19 cellular contexts compared by ENCODE assay signal in genomic region chr17:78227455-78227916, GRCh38. TPM values are rescaled to one million over a fixed set of nuclear protein-coding genes. Genes with fewer than 3 reads are reported as not detected.
DNase-seq lines count a peak whose midpoint lies in the region; ATAC-seq and TF ChIP-seq lines count a peak whose summit lies in the region.
"Had no signal": no experiment of that assay in that cellular context is flagged by ENCODE, and none has a peak within 500 bp of the region (broad histone marks: within the 10 kb centered on the region; RNA-seq: fewer than 3 reads in every experiment).

No MANE protein-coding gene starts in this region.

- in situ Hi-C loops in ACHN (cut with HindIII; ENCODE audit: low pct_ligation_motif_present, low pct_unique_long_range_greater_than_20kb, low sequenced_read_pairs), result no loop called here

- CTCF ChIA-PET in activated naive CD4-positive, alpha-beta T cell treated with anti-CD3 and anti-CD28 coated beads for 36 hours (lab: Charles Lee), result interaction anchor here (0.9 kb wide), 1 partner anchor 24 kb away, joined by 3 read pairs; no protein-coding TSS in a partner anchor
- CTCF ChIA-PET in activated CD8-positive, alpha-beta memory T cell treated with anti-CD3 and anti-CD28 coated beads, Interleukin-2, amount 10 ng/mL, durations not matched to agents 7 days and 5 days (lab: Charles Lee), result interaction anchor here (1.5 kb wide), 1 partner anchor 194 kb away, joined by 3 read pairs; no protein-coding TSS in a partner anchor

- no peak overlapping the region for H3K4me3 Mint-ChIP-seq in activated naive CD4-positive, alpha-beta T cell treated with anti-CD3 and anti-CD28 coated beads, Interleukin-2, amount 50 U/mL, for 24 hours
- no peak overlapping the region for H3K4me3 Mint-ChIP-seq in activated naive CD4-positive, alpha-beta T cell treated with anti-CD3 and anti-CD28 coated beads for 36 hours
- no peak overlapping the region for H3K4me3 Mint-ChIP-seq in activated CD8-positive, alpha-beta memory T cell treated with anti-CD3 and anti-CD28 coated beads, Interleukin-2, amount 10 ng/mL, durations not matched to agents 7 days and 5 days
- H3K4me3 Mint-ChIP-seq: activated T-cell treated with anti-CD3 and anti-CD28 coated beads, Interleukin-2, amount 50 U/mL, for 72 hours; memory B cell had no signal

- peak overlapping the region; percentile 65 for H3K27ac Mint-ChIP-seq in activated naive CD4-positive, alpha-beta T cell treated with anti-CD3 and anti-CD28 coated beads, Interleukin-2, amount 50 U/mL, for 24 hours
- no peak overlapping the region for H3K27ac Mint-ChIP-seq in activated naive CD4-positive, alpha-beta T cell treated with anti-CD3 and anti-CD28 coated beads for 36 hours
- H3K27ac Mint-ChIP-seq in activated CD8-positive, alpha-beta memory T cell treated with anti-CD3 and anti-CD28 coated beads, Interleukin-2, amount 10 ng/mL, durations not matched to agents 7 days and 5 days, result no peak overlapping the region
- H3K27ac Mint-ChIP-seq: activated T-cell treated with anti-CD3 and anti-CD28 coated beads, Interleukin-2, amount 50 U/mL, for 72 hours; memory B cell had no signal

- no peak overlapping the region for H2AFZ ChIP-seq in OCI-LY3 (ENCODE audit: low read depth, low read length)

- H3K4me3 ChIP-seq in OCI-LY3 (ENCODE audit: low read length) (no peak overlapping the region), left lung (no peak overlapping the region), coronary artery (no peak overlapping the region), spleen (no peak overlapping the region)
- H3K4me3 ChIP-seq: ascending aorta, GM12878, pancreas, tibial artery had no signal

- H3K4me1 Mint-ChIP-seq in activated naive CD4-positive, alpha-beta T cell treated with anti-CD3 and anti-CD28 coated beads, Interleukin-2, amount 50 U/mL, for 24 hours, result peaks cover 17% of the 10 kb centered on the region
- H3K4me1 Mint-ChIP-seq in activated naive CD4-positive, alpha-beta T cell treated with anti-CD3 and anti-CD28 coated beads for 36 hours (ENCODE audit: low read depth), result peaks cover 13% of the 10 kb centered on the region
- peaks cover 6% of the 10 kb centered on the region for H3K4me1 Mint-ChIP-seq in activated CD8-positive, alpha-beta memory T cell treated with anti-CD3 and anti-CD28 coated beads, Interleukin-2, amount 10 ng/mL, durations not matched to agents 7 days and 5 days

- H3K27ac ChIP-seq in OCI-LY3 (ENCODE audit: low read length) (no peak overlapping the region), left lung (no peak overlapping the region), coronary artery (no peak overlapping the region), spleen (no peak overlapping the region)
- H3K27ac ChIP-seq: ascending aorta, pancreas, tibial artery had no signal

- H3K4me1 ChIP-seq in OCI-LY3 (ENCODE audit: low read length) (peaks cover 18% of the 10 kb centered on the region), left lung (peaks cover 0 to 21% of the 10 kb centered on the region in 2 donors), spleen (peaks cover 0 to 34% (median 22%) of the 10 kb centered on the region in 6 donors)
- H3K4me1 ChIP-seq: ascending aorta, pancreas had no signal

- H3K79me2 ChIP-seq in OCI-LY3 (ENCODE audit: low read length), result no peaks in the 10 kb centered on the region

- no peak overlapping the region for H3K9ac ChIP-seq in OCI-LY3 (ENCODE audit: low read length)
- H3K9ac ChIP-seq: SK-N-SH had no signal

- H4K20me1 ChIP-seq in OCI-LY3 (ENCODE audit: insufficient read depth, low read length), result no peaks in the 10 kb centered on the region

- no peaks in the 10 kb centered on the region for H3K9me3 ChIP-seq in OCI-LY3 (ENCODE audit: insufficient read depth, low read length)
- H3K9me3 ChIP-seq in left lung, result no peaks in the 10 kb centered on the region
- no peaks in the 10 kb centered on the region for H3K9me3 ChIP-seq in spleen
- H3K9me3 ChIP-seq: ascending aorta, pancreas, SK-N-SH, tibial artery had no signal

- H3K4me2 ChIP-seq in OCI-LY3 (ENCODE audit: low read length), result peak overlapping the region; percentile 52
- H3K4me2 ChIP-seq: SK-N-SH had no signal

- no peak for DNase-seq in activated naive CD4-positive, alpha-beta T cell treated with anti-CD3 and anti-CD28 coated beads for 36 hours
- DNase-seq in left lung (no peak), coronary artery (ENCODE audit: low spot score) (no peak), spleen (no peak), ACHN (no peak)
- no peak for DNase-seq in activated CD8-positive, alpha-beta memory T cell treated with anti-CD3 and anti-CD28 coated beads, Interleukin-2, amount 10 ng/mL, durations not matched to agents 7 days and 5 days
- DNase-seq: activated T-cell treated with anti-CD3 and anti-CD28 coated beads, Interleukin-2, amount 50 U/mL, for 72 hours; DMS79; NCI-H1436 treated with DMSO at 0.1 percent for 48 hours; NK-92 treated with Interleukin-12 subunit alpha and Interleukin-12 subunit beta, amount 100 ng/mL, for 24 hours; pancreas; SK-N-SH; stimulated activated CD4-positive, alpha-beta T cell treated with anti-CD3 and anti-CD28 coated beads, Interleukin-15, amount 100 ng/mL, for 24 hours; tibial artery had no signal

- peaks cover 28% of the 10 kb centered on the region for H3K36me3 ChIP-seq in OCI-LY3 (replicated peaks; ENCODE audit: low read depth, low read length)
- H3K36me3 ChIP-seq in left lung, result peaks cover 0 to 13% of the 10 kb centered on the region in 2 donors
- H3K36me3 ChIP-seq in spleen, result peaks cover 0 to 29% (median 0%) of the 10 kb centered on the region in 6 donors
- H3K36me3 ChIP-seq: ascending aorta, pancreas, tibial artery had no signal

- TF ChIP-seq CTCF in OCI-LY3 (IDR thresholded peaks at IDR 0.05; ENCODE audit: low read depth, low read length) (no peak), left lung (IDR thresholded peaks at IDR 0.05) (no peak), coronary artery (IDR thresholded peaks at IDR 0.05) (no peak), spleen (IDR thresholded peaks at IDR 0.05 in 8 of 11, conservative IDR thresholded peaks at IDR 0.05 in 3 of 11) (no peak)

- no peaks in the 10 kb centered on the region for H3K9me3 Mint-ChIP-seq in activated naive CD4-positive, alpha-beta T cell treated with anti-CD3 and anti-CD28 coated beads, Interleukin-2, amount 50 U/mL, for 24 hours
- H3K9me3 Mint-ChIP-seq in activated naive CD4-positive, alpha-beta T cell treated with anti-CD3 and anti-CD28 coated beads for 36 hours, result no peaks in the 10 kb centered on the region
- H3K9me3 Mint-ChIP-seq in activated CD8-positive, alpha-beta memory T cell treated with anti-CD3 and anti-CD28 coated beads, Interleukin-2, amount 10 ng/mL, durations not matched to agents 7 days and 5 days (ENCODE audit: low read depth), result no peaks in the 10 kb centered on the region
- H3K9me3 Mint-ChIP-seq: activated T-cell treated with anti-CD3 and anti-CD28 coated beads, Interleukin-2, amount 50 U/mL, for 72 hours; memory B cell had no signal

- H3K27me3 ChIP-seq in OCI-LY3 (ENCODE audit: low read depth, low read length) (peaks cover 7% of the 10 kb centered on the region; the same call in 1 of the 2 replicates), left lung (peaks cover 18 to 54% of the 10 kb centered on the region in 2 donors), spleen (replicated peaks in 1 of 7) (peaks cover 0 to 62% (median 24%) of the 10 kb centered on the region in 7 donors)

- H3K27me3 Mint-ChIP-seq in activated naive CD4-positive, alpha-beta T cell treated with anti-CD3 and anti-CD28 coated beads, Interleukin-2, amount 50 U/mL, for 24 hours, result peaks cover 12% of the 10 kb centered on the region
- H3K27me3 Mint-ChIP-seq in activated naive CD4-positive, alpha-beta T cell treated with anti-CD3 and anti-CD28 coated beads for 36 hours (ENCODE audit: low read depth), result peaks cover 22% of the 10 kb centered on the region
- H3K27me3 Mint-ChIP-seq in activated CD8-positive, alpha-beta memory T cell treated with anti-CD3 and anti-CD28 coated beads, Interleukin-2, amount 10 ng/mL, durations not matched to agents 7 days and 5 days, result peaks cover 26% of the 10 kb centered on the region

- 54 to 76% (median 56%) methylated on average over 10 of the region's 10 CpGs for WGBS in spleen, 5 donors

- intact Hi-C loops in activated naive CD4-positive, alpha-beta T cell treated with anti-CD3 and anti-CD28 coated beads for 36 hours (cut with micrococcal nuclease), result no loop called here
- intact Hi-C loops in left lung (cut with DNase I) (no loop called here), spleen (cut with DNase I; ENCODE audit: low total_unique reads) (no loop called here)

- no peak for TF ChIP-seq POLR2A in spleen (IDR thresholded peaks at IDR 0.05)

- no peaks in the 10 kb centered on the region for H3K36me3 Mint-ChIP-seq in activated naive CD4-positive, alpha-beta T cell treated with anti-CD3 and anti-CD28 coated beads, Interleukin-2, amount 50 U/mL, for 24 hours
- H3K36me3 Mint-ChIP-seq in activated naive CD4-positive, alpha-beta T cell treated with anti-CD3 and anti-CD28 coated beads for 36 hours (ENCODE audit: low read depth), result peaks cover 21% of the 10 kb centered on the region
- H3K36me3 Mint-ChIP-seq in activated CD8-positive, alpha-beta memory T cell treated with anti-CD3 and anti-CD28 coated beads, Interleukin-2, amount 10 ng/mL, durations not matched to agents 7 days and 5 days, result peaks cover 19% of the 10 kb centered on the region
- H3K36me3 Mint-ChIP-seq: memory B cell had no signal

- ATAC-seq in left lung, result peak; percentile 37
- ATAC-seq in activated CD8-positive, alpha-beta memory T cell treated with anti-CD3 and anti-CD28 coated beads, Interleukin-2, amount 10 ng/mL, durations not matched to agents 7 days and 5 days, result no peak
- ATAC-seq: GM12878 had no signal

RNA-seq across cellular contexts. Expression of gene TMEM235, which starts 3.9 kb away (rescaled TPM):
- not detected for total RNA-seq in activated naive CD4-positive, alpha-beta T cell treated with anti-CD3 and anti-CD28 coated beads for 36 hours
- total RNA-seq in left lung, result not detected
- not detected for total RNA-seq in spleen
- polyA plus RNA-seq in spleen, result not detected
- total RNA-seq in activated CD8-positive, alpha-beta memory T cell treated with anti-CD3 and anti-CD28 coated beads, Interleukin-2, amount 10 ng/mL, durations not matched to agents 7 days and 5 days, result not detected
- total RNA-seq: activated T-cell treated with anti-CD3 and anti-CD28 coated beads, Interleukin-2, amount 50 U/mL, for 72 hours; ascending aorta; GM12878; pancreas had no signal
- polyA plus RNA-seq: GM12878, SK-N-SH had no signal

RNA-seq across cellular contexts. Expression of gene BIRC5, which starts 13.4 kb away (rescaled TPM):
- 100 to 1,000 TPM; 117 to 118 TPM for total RNA-seq in activated naive CD4-positive, alpha-beta T cell treated with anti-CD3 and anti-CD28 coated beads for 36 hours
- total RNA-seq in left lung (10 to 100 TPM in 1 of 2 donors, 1 to 10 TPM in 1; 4.8 to 12.1 TPM), spleen (10 to 100 TPM in 1 of 7 donors, 1 to 10 TPM in 6; 2.3 to 11.9 (median 6.2) TPM)
- 10 to 100 TPM in 1 of 3 donors, 1 to 10 TPM in 2; 2.1 to 11.3 (median 7.2) TPM for polyA plus RNA-seq in spleen
- 10 to 100 TPM; 87.7 to 93.0 TPM for total RNA-seq in activated CD8-positive, alpha-beta memory T cell treated with anti-CD3 and anti-CD28 coated beads, Interleukin-2, amount 10 ng/mL, durations not matched to agents 7 days and 5 days

RNA-seq across cellular contexts. Expression of gene AFMID, which starts 40.3 kb away (rescaled TPM):
- 10 to 100 TPM; 13.6 to 13.7 TPM for total RNA-seq in activated naive CD4-positive, alpha-beta T cell treated with anti-CD3 and anti-CD28 coated beads for 36 hours
- total RNA-seq in left lung (10 to 100 TPM; 31.3 to 38.6 TPM), spleen (10 to 100 TPM; 19.3 to 42.5 (median 27.0) TPM)
- 10 to 100 TPM; 13.1 to 22.0 (median 14.1) TPM for polyA plus RNA-seq in spleen
- total RNA-seq in activated CD8-positive, alpha-beta memory T cell treated with anti-CD3 and anti-CD28 coated beads, Interleukin-2, amount 10 ng/mL, durations not matched to agents 7 days and 5 days, result 10 to 100 TPM; 17.1 to 24.2 TPM

RNA-seq across cellular contexts. Expression of gene TK1, which starts 40.6 kb away (rescaled TPM):
- 100 to 1,000 TPM; 165 to 173 TPM for total RNA-seq in activated naive CD4-positive, alpha-beta T cell treated with anti-CD3 and anti-CD28 coated beads for 36 hours
- 10 to 100 TPM; 24.0 to 33.0 TPM for total RNA-seq in left lung
- 10 to 100 TPM in 5 of 7 donors, 1 to 10 TPM in 2; 3.7 to 18.7 (median 10.5) TPM for total RNA-seq in spleen
- 10 to 100 TPM in 2 of 3 donors, 1 to 10 TPM in 1; 3.9 to 20.4 (median 19.8) TPM for polyA plus RNA-seq in spleen
- total RNA-seq in activated CD8-positive, alpha-beta memory T cell treated with anti-CD3 and anti-CD28 coated beads, Interleukin-2, amount 10 ng/mL, durations not matched to agents 7 days and 5 days, result 100 to 1,000 TPM; 145 to 164 TPM
- total RNA-seq: ascending aorta had no signal

RNA-seq across cellular contexts. Expression of gene SYNGR2, which starts 59.1 kb away (rescaled TPM):
- total RNA-seq in activated naive CD4-positive, alpha-beta T cell treated with anti-CD3 and anti-CD28 coated beads for 36 hours, result 100 to 1,000 TPM in 1 of 2 experiments, 10 to 100 TPM in 1; 96.3 to 103 TPM
- total RNA-seq in left lung, result 100 to 1,000 TPM; 192 to 227 TPM
- total RNA-seq in spleen, result 100 to 1,000 TPM; 107 to 179 (median 137) TPM
- 100 to 1,000 TPM; 152 to 201 (median 170) TPM for polyA plus RNA-seq in spleen
- total RNA-seq in activated CD8-positive, alpha-beta memory T cell treated with anti-CD3 and anti-CD28 coated beads, Interleukin-2, amount 10 ng/mL, durations not matched to agents 7 days and 5 days, result 10 to 100 TPM; 41.2 to 80.3 TPM

Comparison
In these comparisons a context has a peak if more than half of its experiments do, and no peak if none do; other contexts are left out.
1. RNA of gene BIRC5, which starts 13.4 kb away (total RNA-seq): 117 to 118 TPM in activated naive CD4-positive, alpha-beta T cell treated with anti-CD3 and anti-CD28 coated beads for 36 hours and 87.7 to 93.0 TPM in activated CD8-positive, alpha-beta memory T cell treated with anti-CD3 and anti-CD28 coated beads, Interleukin-2, amount 10 ng/mL, durations not matched to agents 7 days and 5 days; 4.8 to 12.1 TPM in left lung and 2.3 to 11.9 TPM in spleen; every median in the first group is over 4 times any median in the second.